ENCODE assay signal across 18 cellular contexts in the genomic region with DNA sequence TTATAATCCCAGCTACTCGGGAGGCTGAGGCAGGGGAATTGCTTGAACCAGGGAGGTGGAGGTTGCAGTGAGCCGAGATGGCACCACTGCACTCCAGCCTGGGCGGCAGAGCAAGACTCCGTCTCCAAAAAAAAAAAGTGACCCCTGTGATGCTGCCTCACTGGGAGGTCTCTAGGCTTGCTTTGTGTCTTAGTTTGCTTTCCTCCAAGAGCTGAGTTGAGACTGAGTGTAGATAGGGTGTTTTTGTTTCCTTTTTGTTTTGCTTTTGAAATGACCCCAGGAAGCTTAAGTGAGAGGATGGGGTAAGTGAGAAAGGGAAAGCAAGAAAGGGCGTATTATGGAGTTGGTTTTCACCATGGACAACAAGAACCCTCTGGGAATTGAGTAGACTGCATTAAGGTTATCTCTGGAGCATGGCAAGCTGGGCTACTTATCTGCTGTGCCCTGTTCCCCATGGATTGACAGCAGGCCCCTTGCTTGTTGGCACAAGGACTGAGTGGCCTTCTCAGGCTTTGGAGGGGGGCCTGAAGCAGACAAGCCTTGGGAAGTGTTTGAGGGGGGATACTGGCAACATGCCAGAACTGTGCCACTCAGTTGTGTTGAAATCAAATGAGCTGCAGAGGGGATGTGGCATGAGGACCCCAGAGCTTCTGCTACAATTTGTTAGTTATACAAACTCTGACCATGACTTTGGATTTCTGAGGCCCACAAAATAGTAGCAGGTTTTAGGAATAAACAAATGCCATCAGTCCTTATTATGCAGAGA.
A peak's percentile ranks its signal among the peaks of the same experiment; 100 is the strongest.
DNase-seq lines count a peak whose midpoint lies in the region; ATAC-seq, FAIRE-seq and TF ChIP-seq lines count a peak whose summit lies in the region.
"Had no signal": no experiment of that assay in that cellular context is flagged by ENCODE, and none has a peak within 500 bp of the region (broad histone marks: within the 10 kb centered on the region; RNA-seq: fewer than 3 reads in every experiment).

No MANE protein-coding gene starts in this region.

- H3K27ac ChIP-seq in K562 (ENCODE audit: extremely low read depth, low read depth, low read length), result no peak overlapping the region
- H3K27ac ChIP-seq: BLaER1 treated with 17β-estradiol and CSF1 and Interleukin-3, amounts not matched to agents 10 nM and 100 nM had no signal

- CTCF ChIA-PET in K562 (lab: Yijun Ruan, JAX; ENCODE audit: low intra/inter-chr PET ratio), result no interaction called here

- 3% methylated on average over 5 of the region's 5 CpGs for WGBS in K562 (ENCODE audit: insufficient coverage, low coverage, missing lambda C conversion rate)

- H3K79me2 ChIP-seq in K562 (ENCODE audit: control insufficient read depth, insufficient read depth, low read length), result no peaks in the 10 kb centered on the region

- no peaks in the 10 kb centered on the region for H4K20me1 ChIP-seq in K562 (replicated peaks; ENCODE audit: control insufficient read depth, insufficient read depth, low read length)
- H4K20me1 ChIP-seq: BLaER1 treated with 17β-estradiol and CSF1 and Interleukin-3, amounts not matched to agents 10 nM and 100 nM had no signal

- TF ChIP-seq EP300 in K562 (IDR thresholded peaks at IDR 0.05; ENCODE audit: low read length), result no peak

- no TSS peak for BruUV-seq in K562 (replicated peaks; lab: Mats Ljungman, UMichigan)

- no peaks in the 10 kb centered on the region for H3K9me3 ChIP-seq in BE2C
- no peaks in the 10 kb centered on the region for H3K9me3 ChIP-seq in K562 (replicated peaks; ENCODE audit: control insufficient read depth, insufficient read depth, low read depth, low read length)
- H3K9me3 ChIP-seq: BLaER1 treated with 17β-estradiol and CSF1 and Interleukin-3, amounts not matched to agents 10 nM and 100 nM had no signal

- FAIRE-seq in K562 (lab: Jason Lieb, UNC), result no peak
- FAIRE-seq: G401.6, GM12891, HTR-8/SVneo had no signal

- no peak for TF ChIP-seq RAD21 in K562 (CRISPR knock-in tag; conservative IDR thresholded peaks at IDR 0.05 in 1 of 2, IDR thresholded peaks at IDR 0.05 in 1 of 2)

- H3K4me1 ChIP-seq in BE2C, result peaks cover 4% of the 10 kb centered on the region; the same call in 1 of the 2 replicates
- H3K4me1 ChIP-seq in K562 (replicated peaks in 1 of 2; ENCODE audit: control insufficient read depth in 2 of 2, insufficient read depth in 2 of 2, low read length in 2 of 2), result no peaks in the 10 kb centered on the region
- H3K4me1 ChIP-seq: BLaER1 treated with 17β-estradiol and CSF1 and Interleukin-3, amounts not matched to agents 10 nM and 100 nM had no signal

- DNase-seq in NCI-H146 (lab: John Stamatoyannopoulos, UW) (peak; percentile 7), NCI-H146 treated with DMSO at 0.1 percent for 48 hours (lab: John Stamatoyannopoulos, UW; ENCODE audit: unreplicated experiment) (no peak), BE2C (peak; percentile 17), NCI-H345 treated with DMSO at 0.1 percent for 48 hours (lab: John Stamatoyannopoulos, UW; ENCODE audit: unreplicated experiment) (peak; percentile 39), K562 (ENCODE audit: extremely low read depth in 1 of 4, low spot score in 3 of 4) (no peak), islet precursor cell (no peak), NOMO-1 treated with dmso at 0.1 percent for 144 hours (lab: John Stamatoyannopoulos, UW; ENCODE audit: unreplicated experiment) (no peak)
- DNase-seq in activated CD4-positive, alpha-beta T cell treated with anti-CD3 and anti-CD28 coated beads for 1 hour, result no peak
- DNase-seq: 8988T; AML-193; CD4-positive, CD25-positive, alpha-beta regulatory T cell; DMS53; HCEC 1CT; HFFc6 had no signal

- H3K36me3 ChIP-seq in BE2C, result no peaks in the 10 kb centered on the region
- no peaks in the 10 kb centered on the region for H3K36me3 ChIP-seq in K562 (ENCODE audit: control insufficient read depth, insufficient read depth, low read length)
- H3K36me3 ChIP-seq: BLaER1 treated with 17β-estradiol and CSF1 and Interleukin-3, amounts not matched to agents 10 nM and 100 nM had no signal

- H3K9ac ChIP-seq in K562 (ENCODE audit: insufficient read depth in 1 of 2, low read depth in 2 of 2, low read length in 2 of 2), result no peak overlapping the region
- H3K9ac ChIP-seq: BLaER1 treated with 17β-estradiol and CSF1 and Interleukin-3, amounts not matched to agents 10 nM and 100 nM had no signal

- intact Hi-C loops in K562 (cut with micrococcal nuclease), result no loop called here

- no peaks in the 10 kb centered on the region for H3K9me1 ChIP-seq in K562 (ENCODE audit: control insufficient read depth, insufficient read depth, low read length)

- no peak overlapping the region for H2AFZ ChIP-seq in K562 (ENCODE audit: low read depth, low read length)

- POLR2A ChIA-PET in K562 (lab: Yijun Ruan, JAX), result no interaction called here

- no peak for TF ChIP-seq CTCF in BE2C (IDR thresholded peaks at IDR 0.05; ENCODE audit: low read depth, low read length)
- no peak for TF ChIP-seq CTCF in K562 (IDR thresholded peaks at IDR 0.05 in 2 of 3, conservative IDR thresholded peaks at IDR 0.05 in 1 of 3; ENCODE audit: insufficient read depth in 2 of 3, low read depth in 1 of 3, low read length in 3 of 3)

- no peak for TF ChIP-seq POLR2A in K562 (conservative IDR thresholded peaks at IDR 0.05)

- ATAC-seq in K562, result no peak

- H3K27me3 ChIP-seq in BE2C (no peaks in the 10 kb centered on the region), K562 (ENCODE audit: control insufficient read depth in 2 of 2, insufficient read depth in 2 of 2, low read length in 2 of 2) (no peaks in the 10 kb centered on the region)
- H3K27me3 ChIP-seq: BLaER1 treated with 17β-estradiol and CSF1 and Interleukin-3, amounts not matched to agents 10 nM and 100 nM had no signal

- in situ Hi-C loops in K562 (cut with MboI), result no loop called here

- no peak overlapping the region for H3K4me2 ChIP-seq in K562 (ENCODE audit: insufficient read depth, low read length)
- H3K4me2 ChIP-seq: BLaER1 treated with 17β-estradiol and CSF1 and Interleukin-3, amounts not matched to agents 10 nM and 100 nM had no signal

- H3K4me3 ChIP-seq in BE2C (ENCODE audit: low read depth, low read length) (no peak overlapping the region), K562 (no peak overlapping the region)
- H3K4me3 ChIP-seq: BLaER1 treated with 17β-estradiol and CSF1 and Interleukin-3, amounts not matched to agents 10 nM and 100 nM had no signal

TF ChIP-seq in K562, 482 proteins besides CTCF, POLR2A, EP300 and RAD21:
- peak; percentile 67 for TF ChIP-seq NFIC (IDR thresholded peaks at IDR 0.05)
- no peak for TF ChIP-seq RCOR1 (IDR thresholded peaks at IDR 0.05; ENCODE audit: borderline replicate concordance in 1 of 2, low read depth in 2 of 2, low read length in 2 of 2)
- TF ChIP-seq, protein P1, sequence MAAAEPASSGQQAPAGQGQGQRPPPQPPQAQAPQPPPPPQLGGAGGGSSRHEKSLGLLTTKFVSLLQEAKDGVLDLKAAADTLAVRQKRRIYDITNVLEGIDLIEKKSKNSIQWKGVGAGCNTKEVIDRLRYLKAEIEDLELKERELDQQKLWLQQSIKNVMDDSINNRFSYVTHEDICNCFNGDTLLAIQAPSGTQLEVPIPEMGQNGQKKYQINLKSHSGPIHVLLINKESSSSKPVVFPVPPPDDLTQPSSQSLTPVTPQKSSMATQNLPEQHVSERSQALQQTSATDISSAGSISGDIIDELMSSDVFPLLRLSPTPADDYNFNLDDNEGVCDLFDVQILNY (CRISPR knock-in tag; IDR thresholded peaks at IDR 0.05), result no peak
- TF ChIP-seq NFIX (CRISPR knock-in tag; IDR thresholded peaks at IDR 0.05; ENCODE audit: low read depth), result peak; percentile 62

Comparison
In these comparisons a context has a peak if more than half of its experiments do, and no peak if none do; other contexts are left out.
1. DNase-seq: peak in NCI-H146 (single experiment), BE2C (single experiment) and NCI-H345 treated with DMSO at 0.1 percent for 48 hours (single experiment); none in NCI-H146 treated with DMSO at 0.1 percent for 48 hours (single experiment), K562 (0 of 4), activated CD4-positive, alpha-beta T cell treated with anti-CD3 and anti-CD28 coated beads for 1 hour (single experiment), islet precursor cell (single experiment) and NOMO-1 treated with dmso at 0.1 percent for 144 hours (single experiment).